ENCODE assay signal across 20 cellular contexts in genomic region chr11:85745626-85746025, GRCh38. TPM values are rescaled to one million over a fixed set of nuclear protein-coding genes. Genes with fewer than 3 reads are reported as not detected.
DNase-seq lines count a peak whose midpoint lies in the region; ATAC-seq lines count a peak whose summit lies in the region.
"Had no signal": no experiment of that assay in that cellular context is flagged by ENCODE, and none has a peak within 500 bp of the region (broad histone marks: within the 10 kb centered on the region; RNA-seq: fewer than 3 reads in every experiment).

No MANE protein-coding gene starts in this region.

- DNase-seq in stimulated activated naive CD8-positive, alpha-beta T cell treated with anti-CD3 and anti-CD28 coated beads, Interleukin-15, amount 100 ng/mL, for 72 hours = no peak
- no peak for DNase-seq in stimulated activated naive CD8-positive, alpha-beta T cell treated with anti-CD3 and anti-CD28 coated beads, Interleukin-15, Interleukin-2, amounts not matched to agents 100 U/mL and 50 U/mL, for 24 hours
- no peak for DNase-seq in left lobe of liver (ENCODE audit: low spot score)
- DNase-seq in T-helper 9 cell = no peak
- no peak for DNase-seq in kidney tubule cell (ENCODE audit: low spot score)
- no peak for DNase-seq in cerebellar nuclear complex (lab: John Stamatoyannopoulos, UW)
- DNase-seq: activated CD4-positive, alpha-beta T cell treated with anti-CD3 and anti-CD28 coated beads for 4 hours; DMS153; H9; NCI-H1092; NCI-H187 treated with DMSO at 0.1 percent for 48 hours; NCI-H774; PC-3; Right ventricle myocardium superior; sigmoid colon; SW 1271 had no signal

- H3K4me1 Mint-ChIP-seq in stimulated activated naive CD8-positive, alpha-beta T cell treated with anti-CD3 and anti-CD28 coated beads, Interleukin-15, amount 100 ng/mL, for 72 hours = peaks cover 73% of the 10 kb centered on the region
- peaks cover 46% of the 10 kb centered on the region for H3K4me1 Mint-ChIP-seq in activated T-helper 17 cell treated with anti-CD3 and anti-CD28 coated beads, Interleukin-2, amount 50 U/mL, for 72 hours

- ATAC-seq in stimulated activated naive CD8-positive, alpha-beta T cell treated with anti-CD3 and anti-CD28 coated beads, Interleukin-15, amount 100 ng/mL, for 72 hours = no peak
- no peak for ATAC-seq in stimulated activated naive CD8-positive, alpha-beta T cell treated with anti-CD3 and anti-CD28 coated beads, Interleukin-15, Interleukin-2, amounts not matched to agents 100 U/mL and 50 U/mL, for 24 hours
- ATAC-seq in activated T-helper 17 cell treated with anti-CD3 and anti-CD28 coated beads, Interleukin-2, amount 50 U/mL, for 72 hours (replicated peaks) = no peak
- ATAC-seq in left lobe of liver = peak; percentile 44
- ATAC-seq: PC-3 had no signal

- no peaks in the 10 kb centered on the region for H3K27me3 Mint-ChIP-seq in stimulated activated naive CD8-positive, alpha-beta T cell treated with anti-CD3 and anti-CD28 coated beads, Interleukin-15, amount 100 ng/mL, for 72 hours
- H3K27me3 Mint-ChIP-seq in activated T-helper 17 cell treated with anti-CD3 and anti-CD28 coated beads, Interleukin-2, amount 50 U/mL, for 72 hours = no peaks in the 10 kb centered on the region

- peak overlapping the region; percentile 8 to 37 for H3K27ac Mint-ChIP-seq in stimulated activated naive CD8-positive, alpha-beta T cell treated with anti-CD3 and anti-CD28 coated beads, Interleukin-15, amount 100 ng/mL, for 72 hours
- peak overlapping the region; percentile 59 for H3K27ac Mint-ChIP-seq in activated T-helper 17 cell treated with anti-CD3 and anti-CD28 coated beads, Interleukin-2, amount 50 U/mL, for 72 hours
- H3K27ac Mint-ChIP-seq: H9 had no signal

- H3K4me3 Mint-ChIP-seq in stimulated activated naive CD8-positive, alpha-beta T cell treated with anti-CD3 and anti-CD28 coated beads, Interleukin-15, amount 100 ng/mL, for 72 hours = no peak overlapping the region
- peak overlapping the region; percentile 57 for H3K4me3 Mint-ChIP-seq in activated T-helper 17 cell treated with anti-CD3 and anti-CD28 coated beads, Interleukin-2, amount 50 U/mL, for 72 hours
- H3K4me3 Mint-ChIP-seq: brain, CD14-positive monocyte, H9 had no signal

- H3K9me3 Mint-ChIP-seq in stimulated activated naive CD8-positive, alpha-beta T cell treated with anti-CD3 and anti-CD28 coated beads, Interleukin-15, amount 100 ng/mL, for 72 hours = no peaks in the 10 kb centered on the region
- H3K9me3 Mint-ChIP-seq in activated T-helper 17 cell treated with anti-CD3 and anti-CD28 coated beads, Interleukin-2, amount 50 U/mL, for 72 hours = no peaks in the 10 kb centered on the region
- H3K9me3 Mint-ChIP-seq: brain, CD14-positive monocyte, H9 had no signal

- no peaks in the 10 kb centered on the region for H3K36me3 Mint-ChIP-seq in activated T-helper 17 cell treated with anti-CD3 and anti-CD28 coated beads, Interleukin-2, amount 50 U/mL, for 72 hours (ENCODE audit: low read depth)
- H3K36me3 Mint-ChIP-seq: brain, CD14-positive monocyte had no signal

RNA-seq across cellular contexts. Expression of gene CCDC89, which starts 59.6 kb away (rescaled TPM):
- total RNA-seq in activated T-helper 17 cell treated with anti-CD3 and anti-CD28 coated beads, Interleukin-2, amount 50 U/mL, for 72 hours = not detected
- 0.28 TPM for total RNA-seq in left lobe of liver
- total RNA-seq: H9, vagina had no signal
